Comparison of ENCODE assay signal across 2 cellular contexts in genomic region chr21:44753357-44753756, GRCh38.
TF ChIP-seq lines count a peak whose summit lies in the region.

No MANE protein-coding gene starts in this region.

TF ChIP-seq in HCT116, 20 proteins besides CTCF, POLR2A, EP300 and RAD21:
- TF ChIP-seq YY1 (IDR thresholded peaks at IDR 0.05; ENCODE audit: extremely low read depth, insufficient replicate concordance, low read depth, low read length) (no peak), EZH2phosphoT487 (IDR thresholded peaks at IDR 0.05; ENCODE audit: borderline replicate concordance) (no peak), EZH2 (IDR thresholded peaks at IDR 0.05) (no peak), SIN3A (IDR thresholded peaks at IDR 0.05; ENCODE audit: low read depth) (no peak), JUND (IDR thresholded peaks at IDR 0.05) (no peak), SRF (IDR thresholded peaks at IDR 0.05; ENCODE audit: low read depth) (no peak), EGR1 (IDR thresholded peaks at IDR 0.05; ENCODE audit: low read depth) (no peak), ATF3 (IDR thresholded peaks at IDR 0.05) (no peak), CEBPB (IDR thresholded peaks at IDR 0.05; ENCODE audit: low read depth) (no peak), ZNF274 (IDR thresholded peaks at IDR 0.05; ENCODE audit: low read depth, low read length) (no peak), CBX3 (IDR thresholded peaks at IDR 0.05; ENCODE audit: low read depth) (no peak), POLR2AphosphoS5 (IDR thresholded peaks at IDR 0.05; ENCODE audit: low read depth, low read length) (no peak), MAX (IDR thresholded peaks at IDR 0.05) (no peak), SP1 (IDR thresholded peaks at IDR 0.05; ENCODE audit: low read depth) (no peak), ELF1 (IDR thresholded peaks at IDR 0.05; ENCODE audit: borderline replicate concordance, low read depth) (no peak)

TF ChIP-seq in H1, 55 proteins besides CTCF, POLR2A, EP300 and RAD21:
- TF ChIP-seq ATF2 (IDR thresholded peaks at IDR 0.05; ENCODE audit: low read length) = no peak
- no peak for TF ChIP-seq SIN3A (conservative IDR thresholded peaks at IDR 0.05 in 1 of 2, IDR thresholded peaks at IDR 0.05 in 1 of 2; ENCODE audit: low read depth in 1 of 2, low read length in 2 of 2)
- TF ChIP-seq GTF2F1 (IDR thresholded peaks at IDR 0.05; ENCODE audit: borderline replicate concordance, low read depth, low read length) = no peak
- TF ChIP-seq SUZ12 (IDR thresholded peaks at IDR 0.05; ENCODE audit: low read length) = no peak
- TF ChIP-seq ASH2L (IDR thresholded peaks at IDR 0.05; ENCODE audit: low read length) = no peak
- no peak for TF ChIP-seq TBP (IDR thresholded peaks at IDR 0.05; ENCODE audit: low read depth, low read length)
- no peak for TF ChIP-seq HDAC2 (IDR thresholded peaks at IDR 0.05; ENCODE audit: borderline replicate concordance in 1 of 2, low read depth in 2 of 2, low read length in 2 of 2)
